30 cellular contexts compared by ENCODE assay signal in the genomic region with DNA sequence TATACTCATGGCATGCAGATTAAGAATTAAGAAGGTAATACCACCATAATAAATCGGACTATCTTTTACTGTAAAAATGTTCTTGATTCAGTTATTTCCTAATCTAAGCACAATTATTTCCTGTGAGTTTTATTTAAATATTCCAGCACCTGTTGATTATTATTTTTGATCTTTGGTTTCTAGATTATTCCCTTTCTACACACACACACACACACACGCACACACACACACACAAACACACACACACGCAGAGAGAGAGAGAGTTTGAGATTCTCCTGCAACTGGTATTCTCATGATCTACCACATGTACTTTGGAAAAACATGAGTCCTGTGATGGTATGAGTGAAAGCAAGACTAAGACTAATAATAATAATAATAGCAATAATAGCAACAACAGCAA. TPM values are rescaled to one million over a fixed set of nuclear protein-coding genes. Genes with fewer than 3 reads are reported as not detected.
"Had no signal": no experiment of that assay in that cellular context is flagged by ENCODE, and none has a peak within 500 bp of the region (broad histone marks: within the 10 kb centered on the region; RNA-seq: fewer than 3 reads in every experiment).

No MANE protein-coding gene starts in this region.

- H3K27me3 ChIP-seq: colonic mucosa, dorsolateral prefrontal cortex, esophagus muscularis mucosa, esophagus squamous epithelium, foreskin keratinocyte, gastrocnemius medialis, gastroesophageal sphincter, heart left ventricle, heart right ventricle, hepatocyte had no signal

- ATAC-seq: effector memory CD8-positive, alpha-beta T cell; esophagus mucosa; foreskin keratinocyte; gastrocnemius medialis; gastroesophageal sphincter; heart left ventricle; heart right ventricle had no signal

- H3K9me3 Mint-ChIP-seq: dendritic cell treated with granulocyte-macrophage colony-stimulating factor and Interleukin-4, amounts not matched to agents 40 ng/mL and 50 ng/mL, for 4 days; effector memory CD8-positive, alpha-beta T cell; endodermal cell had no signal

- H3K27me3 Mint-ChIP-seq: dendritic cell treated with granulocyte-macrophage colony-stimulating factor and Interleukin-4, amounts not matched to agents 40 ng/mL and 50 ng/mL, for 4 days; effector memory CD8-positive, alpha-beta T cell had no signal

- H3K27ac Mint-ChIP-seq: dendritic cell treated with granulocyte-macrophage colony-stimulating factor and Interleukin-4, amounts not matched to agents 40 ng/mL and 50 ng/mL, for 4 days; endodermal cell had no signal

- FAIRE-seq: endometrium, endothelial cell of umbilical vein had no signal

- H3K4me2 ChIP-seq: hepatocyte had no signal

- H3K79me2 ChIP-seq: hepatocyte had no signal

- DNase-seq: colonic mucosa; cortex of kidney; dermis blood vessel endothelial cell; dorsolateral prefrontal cortex; effector CD4-positive, alpha-beta T cell; effector CD8-positive, alpha-beta T cell; effector memory CD4-positive, alpha-beta T cell; effector memory CD8-positive, alpha-beta T cell; endodermal cell; erythroblast; esophagus squamous epithelium; foreskin fibroblast; foreskin keratinocyte; foreskin melanocyte; gastrocnemius medialis; glutamatergic neuron; head of caudate nucleus; heart left ventricle; heart right ventricle had no signal

- H3K9me3 ChIP-seq: colonic mucosa, esophagus muscularis mucosa, esophagus squamous epithelium, gastrocnemius medialis, gastroesophageal sphincter, heart right ventricle had no signal

- H3K27ac ChIP-seq: colonic mucosa, coronary artery, dorsolateral prefrontal cortex, epithelial cell of prostate, esophagus muscularis mucosa, esophagus squamous epithelium, foreskin keratinocyte, gastrocnemius medialis, gastroesophageal sphincter, heart left ventricle, heart right ventricle, hepatocyte had no signal

- H3K4me3 Mint-ChIP-seq: dendritic cell treated with granulocyte-macrophage colony-stimulating factor and Interleukin-4, amounts not matched to agents 40 ng/mL and 50 ng/mL, for 4 days; effector memory CD8-positive, alpha-beta T cell; endodermal cell had no signal

- H3K4me3 ChIP-seq: colonic mucosa, coronary artery, dorsolateral prefrontal cortex, esophagus muscularis mucosa, esophagus squamous epithelium, gastrocnemius medialis, gastroesophageal sphincter, heart left ventricle, heart right ventricle, hepatocyte had no signal

- H3K4me1 ChIP-seq: colonic mucosa, esophagus muscularis mucosa, esophagus squamous epithelium, foreskin keratinocyte, gastrocnemius medialis, gastroesophageal sphincter, heart left ventricle, heart right ventricle had no signal

- H2AFZ ChIP-seq: hepatocyte had no signal

- H3K36me3 ChIP-seq: colonic mucosa, gastrocnemius medialis, gastroesophageal sphincter had no signal

RNA-seq across cellular contexts. Expression of a gene that starts 17.0 kb away (rescaled TPM):
- total RNA-seq: endothelial cell of umbilical vein, epithelial cell of proximal tubule, foreskin keratinocyte, glomerular endothelial cell had no signal
- polyA plus RNA-seq: endothelial cell of umbilical vein, foreskin keratinocyte had no signal
